ENCODE assay signal across 10 cellular contexts in genomic region chr1:16151985-16152384, GRCh38. TPM values are rescaled to one million over a fixed set of nuclear protein-coding genes. Genes with fewer than 3 reads are reported as not detected.
DNase-seq lines count a peak whose midpoint lies in the region; ATAC-seq and TF ChIP-seq lines count a peak whose summit lies in the region.
"Had no signal": no experiment of that assay in that cellular context is flagged by ENCODE, and none has a peak within 500 bp of the region (broad histone marks: within the 10 kb centered on the region; RNA-seq: fewer than 3 reads in every experiment).

No MANE protein-coding gene starts in this region.

- H3K4me1 ChIP-seq in HUES64 (ENCODE audit: insufficient read depth, low read length) = peaks cover 48% of the 10 kb centered on the region
- peaks cover 12 to 34% of the 10 kb centered on the region in 2 donors for H3K4me1 ChIP-seq in breast epithelium
- H3K4me1 ChIP-seq in lower lobe of right lung = peaks cover 74% of the 10 kb centered on the region
- peaks cover 55 to 66% of the 10 kb centered on the region in 2 donors for H3K4me1 ChIP-seq in thyroid gland

- H3K4me3 ChIP-seq in HUES64 (ENCODE audit: low read length) (no peak overlapping the region), breast epithelium (peak overlapping the region in 1 of 3 donors; percentile 83), lower lobe of right lung (no peak overlapping the region), thyroid gland (replicated peaks in 1 of 3) (peak overlapping the region in 1 of 3 donors; percentile 56)
- H3K4me3 ChIP-seq: mucosa of descending colon had no signal

- intact Hi-C loops in breast epithelium (cut with DNase I; ENCODE audit: low total_unique reads) = no loop called here
- intact Hi-C loops in lower lobe of right lung (cut with DNase I) = no loop called here
- intact Hi-C loops in thyroid gland (cut with DNase I) = no loop called here

- H3K27ac ChIP-seq in HUES64 (ENCODE audit: low read depth, low read length) (peak overlapping the region; percentile 48; the same call in 1 of the 2 replicates), breast epithelium (peak overlapping the region; percentile 94 to 96), lower lobe of right lung (peak overlapping the region; percentile 93), thyroid gland (peak overlapping the region; percentile 85 to 90 (median 90))

- 78% methylated on average over 4 of the region's 4 CpGs for WGBS in HUES64
- WGBS in thyroid gland, 2 donors = 81 to 85% methylated on average over 3 to 4 of the region's 4 CpGs

- peaks cover 43% of the 10 kb centered on the region for H3K36me3 ChIP-seq in HUES64 (ENCODE audit: insufficient read depth, low read length)
- H3K36me3 ChIP-seq in breast epithelium = no peaks in the 10 kb centered on the region
- H3K36me3 ChIP-seq in lower lobe of right lung = peaks cover 32% of the 10 kb centered on the region
- peaks cover 16 to 17% of the 10 kb centered on the region in 2 donors for H3K36me3 ChIP-seq in thyroid gland

- TF ChIP-seq CTCF in breast epithelium (IDR thresholded peaks at IDR 0.05) (no peak), lower lobe of right lung (IDR thresholded peaks at IDR 0.05) (no peak), thyroid gland (IDR thresholded peaks at IDR 0.05) (no peak), GM20000 (IDR thresholded peaks at IDR 0.05; ENCODE audit: extremely low read depth, missing control alignments) (no peak)

- ATAC-seq in lower lobe of right lung = no peak
- no peak for ATAC-seq in HG02798 (IDR thresholded peaks at IDR 0.05; ENCODE audit: poor library complexity, unreplicated experiment)

- H3K9me3 ChIP-seq in HUES64 (ENCODE audit: insufficient read depth, low read depth, low read length) = no peaks in the 10 kb centered on the region
- H3K9me3 ChIP-seq in breast epithelium = no peaks in the 10 kb centered on the region
- H3K9me3 ChIP-seq in lower lobe of right lung = no peaks in the 10 kb centered on the region
- H3K9me3 ChIP-seq in thyroid gland = no peaks in the 10 kb centered on the region
- H3K9me3 ChIP-seq: mucosa of descending colon had no signal

- H3K27me3 ChIP-seq in HUES64 (ENCODE audit: insufficient read depth, low read length) (no peaks in the 10 kb centered on the region; the same call in 1 of the 2 replicates), breast epithelium (no peaks in the 10 kb centered on the region), lower lobe of right lung (ENCODE audit: low read depth) (no peaks in the 10 kb centered on the region), thyroid gland (no peaks in the 10 kb centered on the region)

- H3K9ac ChIP-seq in HUES64 (ENCODE audit: low read depth, low read length) = peak overlapping the region; percentile 22; the same call in 1 of the 2 replicates

- no peak for TF ChIP-seq POLR2A in breast epithelium (IDR thresholded peaks at IDR 0.05)
- TF ChIP-seq POLR2A in thyroid gland (IDR thresholded peaks at IDR 0.05) = no peak

- DNase-seq in breast epithelium (ENCODE audit: low spot score in 2 of 2) (no peak), lower lobe of right lung (no peak), thyroid gland (no peak), GM20000 (ENCODE audit: low spot score) (no peak), kidney glomerular epithelial cell (lab: John Stamatoyannopoulos, UW) (no peak)
- DNase-seq: NCI-H2029; stimulated activated naive CD4-positive, alpha-beta T cell treated with Interleukin-2 at 50 U/mL for 16 hours had no signal

RNA-seq across cellular contexts. Expression of gene EPHA2, which starts 3.9 kb away (rescaled TPM):
- polyA plus RNA-seq in HUES64 (2013, experiment 1 of 2) = 28.0 TPM
- 32.0 TPM for polyA plus RNA-seq in HUES64 (2013, experiment 2 of 2)
- total RNA-seq in breast epithelium = 10 to 100 TPM in 2 of 3 donors, 1 to 10 TPM in 1; 5.8 to 18.4 (median 16.7) TPM
- 20.4 TPM for total RNA-seq in lower lobe of right lung
- 10 to 100 TPM; 22.3 to 53.2 (median 29.3) TPM for total RNA-seq in thyroid gland
